ENCODE assay signal across 8 cellular contexts in genomic region chr2:171893824-171894611, GRCh38. TPM values are rescaled to one million over a fixed set of nuclear protein-coding genes. Genes with fewer than 3 reads are reported as not detected.
DNase-seq lines count a peak whose midpoint lies in the region; ATAC-seq, FAIRE-seq and TF ChIP-seq lines count a peak whose summit lies in the region.

A gene with protein sequence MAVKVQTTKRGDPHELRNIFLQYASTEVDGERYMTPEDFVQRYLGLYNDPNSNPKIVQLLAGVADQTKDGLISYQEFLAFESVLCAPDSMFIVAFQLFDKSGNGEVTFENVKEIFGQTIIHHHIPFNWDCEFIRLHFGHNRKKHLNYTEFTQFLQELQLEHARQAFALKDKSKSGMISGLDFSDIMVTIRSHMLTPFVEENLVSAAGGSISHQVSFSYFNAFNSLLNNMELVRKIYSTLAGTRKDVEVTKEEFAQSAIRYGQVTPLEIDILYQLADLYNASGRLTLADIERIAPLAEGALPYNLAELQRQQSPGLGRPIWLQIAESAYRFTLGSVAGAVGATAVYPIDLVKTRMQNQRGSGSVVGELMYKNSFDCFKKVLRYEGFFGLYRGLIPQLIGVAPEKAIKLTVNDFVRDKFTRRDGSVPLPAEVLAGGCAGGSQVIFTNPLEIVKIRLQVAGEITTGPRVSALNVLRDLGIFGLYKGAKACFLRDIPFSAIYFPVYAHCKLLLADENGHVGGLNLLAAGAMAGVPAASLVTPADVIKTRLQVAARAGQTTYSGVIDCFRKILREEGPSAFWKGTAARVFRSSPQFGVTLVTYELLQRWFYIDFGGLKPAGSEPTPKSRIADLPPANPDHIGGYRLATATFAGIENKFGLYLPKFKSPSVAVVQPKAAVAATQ (minus strand): TSS chr2:171894244. CDS start chr2:171894214, 30 bp downstream.

- BruUV-seq in Caco-2 (replicated peaks; lab: Mats Ljungman, UMichigan): no TSS peak
- BruUV-seq in OCI-LY7 (replicated peaks; lab: Mats Ljungman, UMichigan): no TSS peak

- DNase-seq in Caco-2 (peak; percentile 74 to 86), HTR-8/SVneo (ENCODE audit: insufficient read length, low spot score) (peak; percentile 89), OCI-LY7 (ENCODE audit: low spot score) (peak; percentile 92), activated T-cell treated with anti-CD3 and anti-CD28 coated beads for 1 hour (ENCODE audit: low read depth) (peak; percentile 65), epithelial cell of esophagus (ENCODE audit: low read depth) (peak; percentile 86), middle frontal gyrus (ENCODE audit: extremely low spot score, low spot score) (peak; percentile 79)
- peak; percentile 45 to 50 for DNase-seq in stimulated activated CD8-positive, alpha-beta memory T cell treated with anti-CD3 and anti-CD28 coated beads, Interleukin-2, amount 100 ng/mL, for 1 hour (ENCODE audit: low read depth in 2 of 2)

- H3K4me3 Mint-ChIP-seq in Caco-2 (ENCODE audit: unreplicated experiment): peak within 1 kb of the TSS; percentile 86

- H3K27ac ChIP-seq in OCI-LY7 (ENCODE audit: low read depth, low read length, poor library complexity, severe bottlenecking): peak within 1 kb of the TSS; percentile 39

- H3K36me3 ChIP-seq in Caco-2 (ENCODE audit: control insufficient read depth, insufficient read depth, low read length): no peaks in the 10 kb centered on the region
- peaks cover 36% of the 10 kb centered on the region for H3K36me3 ChIP-seq in OCI-LY7 (ENCODE audit: insufficient read depth, low read length)

- CTCF ChIA-PET in Caco-2 (lab: Charles Lee): interaction anchor here (0.6 to 1.3 kb wide), 3 partner anchors 10 to 234 kb away, joined by 3 to 6 read pairs (median 4); partner anchors contain the start of gene HAT1
- CTCF ChIA-PET in OCI-LY7 (lab: Charles Lee; ENCODE audit: unreplicated experiment): interaction anchor here (0.6 to 0.8 kb wide), 2 partner anchors 28 to 82 kb away, joined by 3 to 4 read pairs; partner anchors contain the start of gene HAT1

- peak within 1 kb of the TSS; percentile 60 for H3K4me3 ChIP-seq in Caco-2 (ENCODE audit: low read depth, low read length)
- H3K4me3 ChIP-seq in OCI-LY7 (ENCODE audit: low read depth, low read length, poor library complexity, severe bottlenecking): peak within 1 kb of the TSS; percentile 86
- H3K4me3 ChIP-seq in epithelial cell of esophagus (ENCODE audit: low read length): peak within 1 kb of the TSS; percentile 89

- H3K9me2 ChIP-seq in OCI-LY7 (ENCODE audit: insufficient read depth, low read length): no peaks in the 10 kb centered on the region

- intact Hi-C loops in Caco-2 (cut with micrococcal nuclease; ENCODE audit: unreplicated experiment) (loop anchor here (1.0 to 5.0 kb wide), 2 partner anchors 28 to 208 kb away; partner anchors contain the start of genes DLX2 and HAT1), OCI-LY7 (cut with micrococcal nuclease; ENCODE audit: unreplicated experiment) (loop anchor here (2.0 kb wide), 1 partner anchor 29 kb away; the partner anchor contains the start of gene HAT1)

- H3K4me1 ChIP-seq in Caco-2 (peaks cover 8% of the 10 kb centered on the region), OCI-LY7 (ENCODE audit: insufficient read depth, low read length, poor library complexity, severe bottlenecking) (peaks cover 17% of the 10 kb centered on the region)

- no peaks in the 10 kb centered on the region for H3K27me3 ChIP-seq in Caco-2 (replicated peaks; ENCODE audit: control insufficient read depth, insufficient read depth, low read length)

- peaks cover 14% of the 10 kb centered on the region for H3K4me1 Mint-ChIP-seq in Caco-2 (ENCODE audit: low read depth, unreplicated experiment)

- H3K9me3 ChIP-seq in Caco-2: peaks cover 5% of the 10 kb centered on the region; the same call in 1 of the 2 replicates
- peaks cover 6% of the 10 kb centered on the region; the same call in 1 of the 2 replicates for H3K9me3 ChIP-seq in OCI-LY7 (ENCODE audit: low read length)

- H3K27me3 Mint-ChIP-seq in Caco-2 (ENCODE audit: insufficient read depth, unreplicated experiment): peaks cover 6% of the 10 kb centered on the region

- peaks cover 26% of the 10 kb centered on the region; the same call in 1 of the 2 replicates for H3K79me2 ChIP-seq in OCI-LY7 (ENCODE audit: insufficient read depth, low read depth, low read length)

- no peak within 1 kb of the TSS for H3K27ac Mint-ChIP-seq in Caco-2 (ENCODE audit: unreplicated experiment)

- H4K20me1 ChIP-seq in OCI-LY7 (ENCODE audit: insufficient read depth, low read length): no peaks in the 10 kb centered on the region

- peak; percentile 90 for ATAC-seq in GM21367 (IDR thresholded peaks at IDR 0.05; ENCODE audit: unreplicated experiment)

- TF ChIP-seq CTCF in Caco-2 (IDR thresholded peaks at IDR 0.05; ENCODE audit: insufficient read depth in 1 of 2, low read depth in 1 of 2, low read length in 1 of 2, severe bottlenecking in 1 of 2, unreplicated experiment in 1 of 2) (no peak), OCI-LY7 (conservative IDR thresholded peaks at IDR 0.05; ENCODE audit: low read length) (no peak), epithelial cell of esophagus (IDR thresholded peaks at IDR 0.05; ENCODE audit: insufficient read depth, low read depth, low read length, missing control alignments) (no peak)

- FAIRE-seq in HTR-8/SVneo (lab: Jason Lieb, UNC): peak; percentile 49

- peaks cover 8% of the 10 kb centered on the region for H3K9me3 Mint-ChIP-seq in Caco-2 (ENCODE audit: unreplicated experiment)

- H3K36me3 Mint-ChIP-seq in Caco-2 (ENCODE audit: insufficient read depth, unreplicated experiment): no peaks in the 10 kb centered on the region

- POLR2A ChIA-PET in Caco-2 (lab: Charles Lee) (interaction anchor here (0.9 to 1.9 kb wide), 2 partner anchors 11 to 29 kb away, joined by 3 to 11 read pairs; partner anchors contain the start of gene HAT1), OCI-LY7 (lab: Charles Lee) (interaction anchor here (0.6 to 4.5 kb wide), 14 partner anchors 10 to 198 kb away, joined by 3 to 24 read pairs (median 3); partner anchors contain the start of gene HAT1)

- peak within 1 kb of the TSS; percentile 90 for H2AFZ ChIP-seq in OCI-LY7 (ENCODE audit: low read length)

- peak within 1 kb of the TSS; percentile 83 for H3K4me2 ChIP-seq in OCI-LY7 (ENCODE audit: low read length)

RNA-seq across cellular contexts. Expression of the gene that starts here (rescaled TPM):
- total RNA-seq in Caco-2 (2022): 5.0 and 5.3 TPM in 2 replicates
- 21.0 and 28.1 TPM in 2 replicates for total RNA-seq in OCI-LY7 (2014; rRNA removed; shearing (Covaris generic))
- 29.7 and 32.3 TPM in 2 replicates for total RNA-seq in OCI-LY7 (2022)

Comparison
In these comparisons a context has a peak if more than half of its experiments do, and no peak if none do; other contexts are left out.
1. Peak in every context shown above with its lines: DNase-seq, ATAC-seq, H3K4me3 ChIP-seq and H3K27ac ChIP-seq.